ENCODE assay signal across 26 cellular contexts in the genomic region with DNA sequence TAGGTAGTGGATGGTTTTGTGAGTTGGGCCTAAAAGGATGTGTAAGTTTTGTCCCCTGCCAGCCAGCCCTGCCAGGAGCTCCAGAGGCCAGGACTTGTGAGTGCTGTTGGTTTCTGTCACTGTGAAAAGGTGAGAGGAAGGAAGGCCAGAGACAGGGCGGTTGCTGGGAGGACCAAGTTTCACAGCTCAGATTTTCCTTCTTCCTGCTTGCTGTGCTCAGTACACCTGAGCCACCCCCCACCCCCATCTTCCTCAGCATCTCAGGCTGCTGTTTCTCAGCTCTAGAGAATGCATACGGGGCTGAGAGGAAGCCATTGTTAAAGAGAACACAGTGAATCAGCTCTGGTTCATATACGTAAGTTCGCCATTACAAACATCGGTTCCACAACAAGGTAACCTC.
"Had no signal": no experiment of that assay in that cellular context is flagged by ENCODE, and none has a peak within 500 bp of the region (broad histone marks: within the 10 kb centered on the region; RNA-seq: fewer than 3 reads in every experiment).

No MANE protein-coding gene starts in this region.

- H3K36me3 Mint-ChIP-seq: natural killer cell treated with Interleukin-12 subunit alpha and Interleukin-12 subunit beta and Interleukin-15 and Interleukin-18, amount 100 ng/mL, for 72 hours; stimulated activated effector memory CD8-positive, alpha-beta T cell treated with anti-CD3 and anti-CD28 coated beads, Interleukin-12 subunit alpha, Interleukin-12 subunit beta, amount 100 ng/mL, for 72 hours had no signal

- H3K27me3 Mint-ChIP-seq: stimulated activated naive CD8-positive, alpha-beta T cell treated with anti-CD3 and anti-CD28 coated beads, Interleukin-15, Interleukin-2, amounts not matched to agents 100 ng/mL and 50 ng/mL, for 24 hours had no signal

- ATAC-seq: natural killer cell treated with Interleukin-12 subunit alpha and Interleukin-12 subunit beta and Interleukin-15 and Interleukin-18, amount 100 ng/mL, for 72 hours; pancreas; right cardiac atrium; stimulated activated effector memory CD8-positive, alpha-beta T cell treated with anti-CD3 and anti-CD28 coated beads, Interleukin-12 subunit alpha, Interleukin-12 subunit beta, amount 100 ng/mL, for 72 hours; stimulated activated naive B cell treated with anti-CD40 and anti-IgM and Interleukin-4, amounts not matched to agents 10 μg/mL and 1 μg/mL and 100 μg/mL, for 72 hours had no signal

- H3K4me3 Mint-ChIP-seq: natural killer cell treated with Interleukin-12 subunit alpha and Interleukin-12 subunit beta and Interleukin-15 and Interleukin-18, amount 100 ng/mL, for 72 hours; nephron progenitor cell; neural crest cell; stimulated activated effector memory CD8-positive, alpha-beta T cell treated with anti-CD3 and anti-CD28 coated beads, Interleukin-12 subunit alpha, Interleukin-12 subunit beta, amount 100 ng/mL, for 72 hours; stimulated activated naive B cell treated with anti-CD40 and anti-IgM and Interleukin-4, amounts not matched to agents 10 μg/mL and 1 μg/mL and 100 μg/mL, for 72 hours; stimulated activated naive CD8-positive, alpha-beta T cell treated with anti-CD3 and anti-CD28 coated beads, Interleukin-15, Interleukin-2, amounts not matched to agents 100 ng/mL and 50 ng/mL, for 24 hours had no signal

- H3K36me3 ChIP-seq: neutrophil, pancreas, prostate gland, right lobe of liver, sigmoid colon, stomach, thoracic aorta, thyroid gland, tibial nerve, upper lobe of left lung, vagina had no signal

- H3K27ac ChIP-seq: neutrophil, pancreas, prostate gland, right lobe of liver, sigmoid colon, stomach, thoracic aorta, thyroid gland, tibial nerve, upper lobe of left lung, vagina had no signal

- DNase-seq: nephron progenitor cell; nucleus accumbens; pancreas; right cardiac atrium; right lobe of liver; sigmoid colon; small intestine; stimulated activated CD4-positive, alpha-beta T cell treated with anti-CD3 and anti-CD28 coated beads, Interleukin-15, amount 100 ng/mL, for 24 hours; stimulated activated CD4-positive, alpha-beta T cell treated with anti-CD3 and anti-CD28 coated beads, Interleukin-2, amount 100 ng/mL, for 24 hours; stimulated activated CD4-positive, alpha-beta T cell treated with anti-CD3 and anti-CD28 coated beads, Interleukin-2, amount 100 ng/mL, for 48 hours; stimulated activated CD4-positive, alpha-beta T cell treated with anti-CD3 and anti-CD28 coated beads, Interleukin-4, amount 100 ng/mL, for 24 hours; stimulated activated naive B cell treated with anti-CD40 and anti-IgM and Interleukin-4, amounts not matched to agents 10 μg/mL and 1 μg/mL and 100 μg/mL, for 72 hours; stimulated activated naive CD4-positive, alpha-beta T cell treated with Interleukin-2 at 50 U/mL for 16 hours; stomach; thyroid gland; trophoblast cell; upper lobe of left lung had no signal

- H3K9me3 ChIP-seq: neutrophil, pancreas, prostate gland, sigmoid colon, stomach, thoracic aorta, thyroid gland, upper lobe of left lung, vagina had no signal

- H3K27me3 ChIP-seq: neutrophil, pancreas, right lobe of liver, sigmoid colon, stomach, thyroid gland, tibial nerve, upper lobe of left lung, vagina had no signal

- H3K4me1 Mint-ChIP-seq: stimulated activated effector memory CD8-positive, alpha-beta T cell treated with anti-CD3 and anti-CD28 coated beads, Interleukin-12 subunit alpha, Interleukin-12 subunit beta, amount 100 ng/mL, for 72 hours; stimulated activated naive B cell treated with anti-CD40 and anti-IgM and Interleukin-4, amounts not matched to agents 10 μg/mL and 1 μg/mL and 100 μg/mL, for 72 hours had no signal

- H3K27ac Mint-ChIP-seq: natural killer cell treated with Interleukin-12 subunit alpha and Interleukin-12 subunit beta and Interleukin-15 and Interleukin-18, amount 100 ng/mL, for 72 hours; nephron progenitor cell; stimulated activated effector memory CD8-positive, alpha-beta T cell treated with anti-CD3 and anti-CD28 coated beads, Interleukin-12 subunit alpha, Interleukin-12 subunit beta, amount 100 ng/mL, for 72 hours had no signal

- H3K4me3 ChIP-seq: pancreas, prostate gland, right lobe of liver, sigmoid colon, stomach, thoracic aorta, thyroid gland, tibial nerve, upper lobe of left lung, vagina had no signal

- H3K4me1 ChIP-seq: pancreas, prostate gland, right lobe of liver, sigmoid colon, stomach, thyroid gland, tibial nerve, upper lobe of left lung, vagina had no signal

- H3K9me3 Mint-ChIP-seq: natural killer cell treated with Interleukin-12 subunit alpha and Interleukin-12 subunit beta and Interleukin-15 and Interleukin-18, amount 100 ng/mL, for 72 hours; nephron progenitor cell; stimulated activated effector memory CD8-positive, alpha-beta T cell treated with anti-CD3 and anti-CD28 coated beads, Interleukin-12 subunit alpha, Interleukin-12 subunit beta, amount 100 ng/mL, for 72 hours had no signal
